In the genomic region with DNA sequence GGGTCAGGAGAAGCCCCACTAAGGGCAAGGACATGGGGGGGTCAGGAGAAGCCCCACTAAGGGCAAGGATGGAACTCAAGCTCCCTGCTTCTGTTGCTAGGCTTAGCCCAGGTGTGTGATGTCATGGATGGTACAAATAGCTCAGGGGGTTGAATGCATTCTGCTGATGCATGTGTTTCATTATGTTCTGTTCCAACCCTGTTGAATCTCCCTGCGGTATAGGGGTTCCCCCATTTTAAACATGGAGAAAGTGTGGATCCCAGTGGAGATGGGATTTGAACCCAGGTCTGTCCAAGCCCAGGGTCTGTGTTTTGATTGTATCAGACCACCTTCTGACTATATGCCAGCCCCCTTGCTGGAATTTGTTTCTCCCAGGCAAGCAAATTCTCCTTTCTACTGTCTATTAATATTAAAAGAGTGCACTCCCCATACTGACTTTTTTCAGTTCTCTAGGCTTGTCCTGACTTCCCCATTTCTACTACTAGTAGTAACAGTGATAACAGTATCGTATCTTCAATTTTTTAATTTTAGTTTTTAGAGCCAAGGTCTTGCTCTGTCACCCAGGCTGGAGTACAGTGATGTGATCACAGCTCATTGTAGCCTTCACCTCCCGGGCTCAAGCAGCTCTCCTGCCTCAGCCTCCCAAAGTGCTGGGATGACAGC, we compare ENCODE assay signal across 1 cellular context.
TF ChIP-seq lines count a peak whose summit lies in the region.

No MANE protein-coding gene starts in this region.

TF ChIP-seq in HepG2, 621 proteins besides CTCF, POLR2A, EP300 and RAD21:
- TF ChIP-seq MYNN (CRISPR knock-in tag; IDR thresholded peaks at IDR 0.05; ENCODE audit: low read depth) (no peak), MAFK (conservative IDR thresholded peaks at IDR 0.05 in 1 of 2, IDR thresholded peaks at IDR 0.05 in 1 of 2; ENCODE audit: low read length in 2 of 2) (peak; percentile 13 to 22; a peak in 1 of 4 replicates)
- TF ChIP-seq, protein P1, sequence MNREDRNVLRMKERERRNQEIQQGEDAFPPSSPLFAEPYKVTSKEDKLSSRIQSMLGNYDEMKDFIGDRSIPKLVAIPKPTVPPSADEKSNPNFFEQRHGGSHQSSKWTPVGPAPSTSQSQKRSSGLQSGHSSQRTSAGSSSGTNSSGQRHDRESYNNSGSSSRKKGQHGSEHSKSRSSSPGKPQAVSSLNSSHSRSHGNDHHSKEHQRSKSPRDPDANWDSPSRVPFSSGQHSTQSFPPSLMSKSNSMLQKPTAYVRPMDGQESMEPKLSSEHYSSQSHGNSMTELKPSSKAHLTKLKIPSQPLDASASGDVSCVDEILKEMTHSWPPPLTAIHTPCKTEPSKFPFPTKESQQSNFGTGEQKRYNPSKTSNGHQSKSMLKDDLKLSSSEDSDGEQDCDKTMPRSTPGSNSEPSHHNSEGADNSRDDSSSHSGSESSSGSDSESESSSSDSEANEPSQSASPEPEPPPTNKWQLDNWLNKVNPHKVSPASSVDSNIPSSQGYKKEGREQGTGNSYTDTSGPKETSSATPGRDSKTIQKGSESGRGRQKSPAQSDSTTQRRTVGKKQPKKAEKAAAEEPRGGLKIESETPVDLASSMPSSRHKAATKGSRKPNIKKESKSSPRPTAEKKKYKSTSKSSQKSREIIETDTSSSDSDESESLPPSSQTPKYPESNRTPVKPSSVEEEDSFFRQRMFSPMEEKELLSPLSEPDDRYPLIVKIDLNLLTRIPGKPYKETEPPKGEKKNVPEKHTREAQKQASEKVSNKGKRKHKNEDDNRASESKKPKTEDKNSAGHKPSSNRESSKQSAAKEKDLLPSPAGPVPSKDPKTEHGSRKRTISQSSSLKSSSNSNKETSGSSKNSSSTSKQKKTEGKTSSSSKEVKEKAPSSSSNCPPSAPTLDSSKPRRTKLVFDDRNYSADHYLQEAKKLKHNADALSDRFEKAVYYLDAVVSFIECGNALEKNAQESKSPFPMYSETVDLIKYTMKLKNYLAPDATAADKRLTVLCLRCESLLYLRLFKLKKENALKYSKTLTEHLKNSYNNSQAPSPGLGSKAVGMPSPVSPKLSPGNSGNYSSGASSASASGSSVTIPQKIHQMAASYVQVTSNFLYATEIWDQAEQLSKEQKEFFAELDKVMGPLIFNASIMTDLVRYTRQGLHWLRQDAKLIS (CRISPR knock-in tag; IDR thresholded peaks at IDR 0.05) = no peak
